Comparison of ENCODE assay signal across 20 cellular contexts in genomic region chr2:23700627-23701026, GRCh38.
"Had no signal": no experiment of that assay in that cellular context is flagged by ENCODE, and none has a peak within 500 bp of the region (broad histone marks: within the 10 kb centered on the region; RNA-seq: fewer than 3 reads in every experiment).

No MANE protein-coding gene starts in this region.

- ATAC-seq: activated T-cell treated with anti-CD3 and anti-CD28 coated beads, Interleukin-2, amount 50 U/mL, for 72 hours; heart right ventricle; naive thymus-derived CD8-positive, alpha-beta T cell had no signal

- H3K27ac Mint-ChIP-seq: activated naive CD4-positive, alpha-beta T cell treated with anti-CD3 and anti-CD28 coated beads for 36 hours; activated naive CD8-positive, alpha-beta T cell treated with anti-CD3 and anti-CD28 coated beads, Interleukin-2, amount 10 ng/mL, durations not matched to agents 7 days and 5 days; activated T-cell treated with anti-CD3 and anti-CD28 coated beads, Interleukin-2, amount 50 U/mL, for 72 hours; mesothelial cell of epicardium had no signal

- H3K4me3 ChIP-seq: breast epithelium, colonic mucosa, heart right ventricle, thoracic aorta, upper lobe of left lung had no signal

- H3K4me1 ChIP-seq: breast epithelium, colonic mucosa had no signal

- H3K27ac ChIP-seq: breast epithelium, colonic mucosa, epithelial cell of prostate, heart right ventricle, neutrophil, thoracic aorta, upper lobe of left lung had no signal

- H3K4me3 Mint-ChIP-seq: activated naive CD4-positive, alpha-beta T cell treated with anti-CD3 and anti-CD28 coated beads for 36 hours; activated naive CD8-positive, alpha-beta T cell treated with anti-CD3 and anti-CD28 coated beads, Interleukin-2, amount 10 ng/mL, durations not matched to agents 7 days and 5 days; activated T-cell treated with anti-CD3 and anti-CD28 coated beads, Interleukin-2, amount 50 U/mL, for 72 hours; mesothelial cell of epicardium; naive thymus-derived CD8-positive, alpha-beta T cell had no signal

- H3K36me3 ChIP-seq: breast epithelium, colonic mucosa, neutrophil had no signal

- H3K27me3 ChIP-seq: breast epithelium, colonic mucosa, heart right ventricle, neutrophil, upper lobe of left lung had no signal

- H3K9me3 Mint-ChIP-seq: activated naive CD4-positive, alpha-beta T cell treated with anti-CD3 and anti-CD28 coated beads for 36 hours; activated naive CD8-positive, alpha-beta T cell treated with anti-CD3 and anti-CD28 coated beads, Interleukin-2, amount 10 ng/mL, durations not matched to agents 7 days and 5 days; activated T-cell treated with anti-CD3 and anti-CD28 coated beads, Interleukin-2, amount 50 U/mL, for 72 hours; naive thymus-derived CD8-positive, alpha-beta T cell had no signal

- H3K27me3 Mint-ChIP-seq: activated naive CD8-positive, alpha-beta T cell treated with anti-CD3 and anti-CD28 coated beads, Interleukin-2, amount 10 ng/mL, durations not matched to agents 7 days and 5 days; naive thymus-derived CD8-positive, alpha-beta T cell had no signal

- DNase-seq: activated CD4-positive, alpha-beta T cell treated with anti-CD3 and anti-CD28 coated beads for 1 hour; activated effector memory CD4-positive, alpha-beta T cell treated with Interleukin-2 at 50 U/mL for 16 hours; activated naive CD4-positive, alpha-beta T cell treated with anti-CD3 and anti-CD28 coated beads for 36 hours; activated naive CD8-positive, alpha-beta T cell treated with anti-CD3 and anti-CD28 coated beads, Interleukin-2, amount 10 ng/mL, durations not matched to agents 7 days and 5 days; activated T-cell treated with anti-CD3 and anti-CD28 coated beads, Interleukin-2, amount 50 U/mL, for 72 hours; amniotic stem cell; colonic mucosa; heart right ventricle; kidney; mammary epithelial cell; stimulated activated CD4-positive, alpha-beta T cell treated with anti-CD3 and anti-CD28 coated beads, Interleukin-4, amount 100 ng/mL, for 1 hour; stimulated activated naive CD4-positive, alpha-beta T cell; T-helper 1 cell had no signal

- H3K9me3 ChIP-seq: breast epithelium, colonic mucosa, neutrophil, thoracic aorta, upper lobe of left lung had no signal
